ENCODE assay signal across 17 cellular contexts in genomic region chr4:61614256-61614655, GRCh38.
DNase-seq lines count a peak whose midpoint lies in the region; ATAC-seq and TF ChIP-seq lines count a peak whose summit lies in the region.
"Had no signal": no experiment of that assay in that cellular context is flagged by ENCODE, and none has a peak within 500 bp of the region (broad histone marks: within the 10 kb centered on the region; RNA-seq: fewer than 3 reads in every experiment).

No MANE protein-coding gene starts in this region.

- H3K9ac ChIP-seq in endodermal cell (ENCODE audit: extremely low read depth, low read length, poor library complexity, severe bottlenecking), result no peak overlapping the region
- H3K9ac ChIP-seq in neural progenitor cell, result no peak overlapping the region
- no peak overlapping the region for H3K9ac ChIP-seq in MM.1S (ENCODE audit: low read length)
- H3K9ac ChIP-seq: BLaER1 had no signal

- H3K4me1 ChIP-seq in endodermal cell (ENCODE audit: control insufficient read depth, insufficient read depth, low read length) (no peaks in the 10 kb centered on the region), neural progenitor cell (no peaks in the 10 kb centered on the region), MM.1S (ENCODE audit: low read length) (no peaks in the 10 kb centered on the region)
- H3K4me1 ChIP-seq: BLaER1, SJCRH30 had no signal

- H3K4me3 Mint-ChIP-seq in endodermal cell (no peak overlapping the region), neural progenitor cell (no peak overlapping the region), natural killer cell (no peak overlapping the region)
- H3K4me3 Mint-ChIP-seq: CD8-positive, alpha-beta T cell had no signal

- TF ChIP-seq POLR2A in lower leg skin (IDR thresholded peaks at IDR 0.05), result no peak

- DNase-seq in ELR (ENCODE audit: low read depth), result peak; percentile 66
- DNase-seq in RWPE1 (ENCODE audit: low spot score), result peak; percentile 13
- no peak for DNase-seq in endodermal cell
- DNase-seq in neural progenitor cell (ENCODE audit: low spot score), result no peak
- DNase-seq in lower leg skin (ENCODE audit: low spot score in 2 of 2), result no peak
- no peak for DNase-seq in natural killer cell
- no peak for DNase-seq in MM.1S
- DNase-seq: CD8-positive, alpha-beta T cell; GOT3; Karpas-422; NCI-H1105 treated with DMSO at 0.1 percent for 48 hours; NCI-H1694 treated with DMSO at 0.1 percent for 48 hours; NCI-H2107; NCI-H226; RPMI8226; SJCRH30 had no signal

- H3K27ac Mint-ChIP-seq in endodermal cell, result no peak overlapping the region
- peak overlapping the region; percentile 19 for H3K27ac Mint-ChIP-seq in neural progenitor cell
- no peak overlapping the region for H3K27ac Mint-ChIP-seq in natural killer cell
- H3K27ac Mint-ChIP-seq: CD8-positive, alpha-beta T cell had no signal

- no peak overlapping the region for H3K4me2 ChIP-seq in neural progenitor cell
- no peak overlapping the region for H3K4me2 ChIP-seq in MM.1S (ENCODE audit: low read depth, low read length)
- H3K4me2 ChIP-seq: BLaER1 had no signal

- no peaks in the 10 kb centered on the region for H3K79me2 ChIP-seq in neural progenitor cell (ENCODE audit: low read depth)
- H3K79me2 ChIP-seq in MM.1S (ENCODE audit: low read length), result no peaks in the 10 kb centered on the region

- H3K4me1 Mint-ChIP-seq in endodermal cell, result peaks cover 5% of the 10 kb centered on the region
- peaks cover 35% of the 10 kb centered on the region for H3K4me1 Mint-ChIP-seq in neural progenitor cell
- no peaks in the 10 kb centered on the region for H3K4me1 Mint-ChIP-seq in natural killer cell

- H3F3A ChIP-seq in neural progenitor cell (ENCODE audit: low read depth), result no peaks in the 10 kb centered on the region
- no peaks in the 10 kb centered on the region for H3F3A ChIP-seq in MM.1S (ENCODE audit: insufficient read depth, low read length)

- H3K9me3 ChIP-seq in endodermal cell (ENCODE audit: control insufficient read depth, low read length), result no peaks in the 10 kb centered on the region
- no peaks in the 10 kb centered on the region for H3K9me3 ChIP-seq in neural progenitor cell (ENCODE audit: low read depth)
- no peaks in the 10 kb centered on the region for H3K9me3 ChIP-seq in MM.1S (replicated peaks; ENCODE audit: insufficient read depth, low read length)
- H3K9me3 ChIP-seq: BLaER1, SJCRH30 had no signal

- ATAC-seq in natural killer cell, result no peak
- ATAC-seq: CD8-positive, alpha-beta T cell had no signal

- H3K27ac ChIP-seq in RWPE1 (no peak overlapping the region), endodermal cell (ENCODE audit: low read depth, low read length) (peak overlapping the region; percentile 34), neural progenitor cell (no peak overlapping the region), MM.1S (ENCODE audit: low read length) (no peak overlapping the region)
- H3K27ac ChIP-seq: BLaER1, SJCRH30 had no signal

- intact Hi-C loops in lower leg skin (cut with DNase I; ENCODE audit: low total_unique reads) (no loop called here), natural killer cell (cut with micrococcal nuclease) (no loop called here)

- H3K36me3 Mint-ChIP-seq in endodermal cell (ENCODE audit: low read depth) (no peaks in the 10 kb centered on the region), neural progenitor cell (peaks cover 17% of the 10 kb centered on the region), natural killer cell (no peaks in the 10 kb centered on the region)
- H3K36me3 Mint-ChIP-seq: CD8-positive, alpha-beta T cell had no signal

- H3K27me3 Mint-ChIP-seq in endodermal cell (ENCODE audit: insufficient read depth) (no peaks in the 10 kb centered on the region), neural progenitor cell (ENCODE audit: insufficient read depth, low read depth) (no peaks in the 10 kb centered on the region), natural killer cell (ENCODE audit: low read depth in 2 of 2) (no peaks in the 10 kb centered on the region)

- H3K36me3 ChIP-seq in endodermal cell (ENCODE audit: control insufficient read depth, insufficient read depth, low read length) (no peaks in the 10 kb centered on the region), neural progenitor cell (no peaks in the 10 kb centered on the region), MM.1S (replicated peaks; ENCODE audit: insufficient read depth, low read length) (no peaks in the 10 kb centered on the region)
- H3K36me3 ChIP-seq: BLaER1, SJCRH30 had no signal

- TF ChIP-seq CTCF in RWPE1 (conservative IDR thresholded peaks at IDR 0.05; ENCODE audit: low read depth) (no peak), endodermal cell (conservative IDR thresholded peaks at IDR 0.05) (no peak), neural progenitor cell (IDR thresholded peaks at IDR 0.05) (no peak), lower leg skin (IDR thresholded peaks at IDR 0.05) (no peak), natural killer cell (IDR thresholded peaks at IDR 0.05) (no peak), MM.1S (IDR thresholded peaks at IDR 0.05; ENCODE audit: low read length) (no peak)

- H3K4me3 ChIP-seq in endodermal cell (ENCODE audit: low read length) (no peak overlapping the region), neural progenitor cell (no peak overlapping the region), lower leg skin (ENCODE audit: low read depth, poor library complexity, severe bottlenecking) (no peak overlapping the region), MM.1S (ENCODE audit: low read length) (no peak overlapping the region)
- H3K4me3 ChIP-seq: BLaER1, SJCRH30 had no signal

- no peaks in the 10 kb centered on the region for H3K9me3 Mint-ChIP-seq in endodermal cell
- H3K9me3 Mint-ChIP-seq in neural progenitor cell, result no peaks in the 10 kb centered on the region
- peaks cover 0 to 10% of the 10 kb centered on the region in 2 donors for H3K9me3 Mint-ChIP-seq in natural killer cell

- H2AFZ ChIP-seq in neural progenitor cell (replicated peaks), result no peak overlapping the region
- no peak overlapping the region for H2AFZ ChIP-seq in MM.1S (ENCODE audit: low read length)

- POLR2A ChIA-PET in RWPE1 (lab: Yijun Ruan, JAX; ENCODE audit: low non-redundant PET), result no interaction called here

- H3K27me3 ChIP-seq in endodermal cell (ENCODE audit: control insufficient read depth, insufficient read depth, low read length, poor library complexity, severe bottlenecking) (no peaks in the 10 kb centered on the region), neural progenitor cell (no peaks in the 10 kb centered on the region), MM.1S (replicated peaks; ENCODE audit: insufficient read depth, low read length) (no peaks in the 10 kb centered on the region)
- H3K27me3 ChIP-seq: BLaER1, SJCRH30 had no signal

- no peaks in the 10 kb centered on the region for H3K9me2 ChIP-seq in MM.1S (replicated peaks; ENCODE audit: insufficient read depth, low read length)

- CTCF ChIA-PET in RWPE1 (lab: Yijun Ruan, JAX), result no interaction called here

- no peaks in the 10 kb centered on the region for H4K20me1 ChIP-seq in neural progenitor cell (ENCODE audit: low read depth)
- no peaks in the 10 kb centered on the region for H4K20me1 ChIP-seq in MM.1S (ENCODE audit: insufficient read depth, low read length)
- H4K20me1 ChIP-seq: BLaER1 had no signal

Comparison
In these comparisons a context has a peak if more than half of its experiments do, and no peak if none do; other contexts are left out.
1. DNase-seq: peak in ELR (single experiment) and RWPE1 (single experiment); none in endodermal cell (single experiment), neural progenitor cell (single experiment), lower leg skin (0 of 2), natural killer cell (single experiment) and MM.1S (single experiment).